In genomic region chr6:63556369-63556768, GRCh38 we compare ENCODE assay signal across 17 cellular contexts.
"Had no signal": no experiment of that assay in that cellular context is flagged by ENCODE, and none has a peak within 500 bp of the region (broad histone marks: within the 10 kb centered on the region; RNA-seq: fewer than 3 reads in every experiment).

No MANE protein-coding gene starts in this region.

- FAIRE-seq: RCC 7860 had no signal

- DNase-seq: KBM-7, MM.1S, NCI-H1092 treated with DMSO at 0.1 percent for 48 hours, NCI-H1436, NCI-H187, NCI-H2029, NCI-H2081 treated with DMSO at 0.1 percent for 48 hours, NCI-H2171, NCI-H226, NCI-H446, NCI-H510A, NCI-H524 treated with DMSO at 0.1 percent for 48 hours, NCI-H69, NCI-H774, RPMI8226, SHP77 had no signal
